Comparison of ENCODE assay signal across 13 cellular contexts in the genomic region with DNA sequence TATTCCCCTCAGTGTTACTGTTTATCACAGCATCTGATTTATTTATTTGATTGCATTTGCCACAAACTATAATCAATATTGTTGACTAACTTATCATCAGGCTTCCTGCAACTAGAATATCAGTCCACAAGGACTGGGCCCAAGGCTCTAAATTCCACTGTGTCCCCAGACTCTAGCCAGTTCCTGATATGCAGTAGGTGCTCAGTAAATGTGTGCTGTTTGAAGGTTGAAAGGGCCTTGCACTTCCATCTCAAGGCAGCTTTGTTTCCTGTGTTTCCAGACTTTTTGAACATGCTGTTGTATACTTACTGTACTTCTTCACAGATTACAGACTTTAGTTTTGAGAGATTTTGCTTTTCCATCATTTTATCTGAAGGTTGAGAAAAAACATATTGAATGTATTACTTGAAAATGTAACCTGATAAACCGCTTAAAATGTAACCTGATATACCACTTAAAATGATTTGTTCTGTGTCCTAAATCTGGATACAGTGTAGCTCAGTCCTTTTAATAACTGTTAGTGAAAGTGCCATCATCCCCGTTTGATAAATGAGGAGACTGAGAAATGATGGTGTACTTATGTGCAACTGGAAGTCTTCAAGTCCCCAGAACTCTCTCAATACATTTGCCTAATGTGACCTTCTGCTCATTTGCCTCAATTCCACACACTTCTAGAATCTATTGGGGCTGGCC.
"Had no signal": no experiment of that assay in that cellular context is flagged by ENCODE, and none has a peak within 500 bp of the region (broad histone marks: within the 10 kb centered on the region; RNA-seq: fewer than 3 reads in every experiment).

No MANE protein-coding gene starts in this region.

- H3K4me3 ChIP-seq: colonic mucosa, left lung, stomach, thoracic aorta had no signal

- DNase-seq: activated CD4-positive, alpha-beta memory T cell treated with anti-CD3 and anti-CD28 coated beads, Interleukin-2, amount 10 ng/mL, durations not matched to agents 7 days and 5 days; colonic mucosa; foreskin melanocyte; head of caudate nucleus; islet precursor cell; left lung; mesendoderm; stimulated activated CD4-positive, alpha-beta T cell treated with anti-CD3 and anti-CD28 coated beads, Interleukin-4, amount 100 ng/mL, for 24 hours; stomach; T1000 had no signal

- H3K4me3 Mint-ChIP-seq: activated CD4-positive, alpha-beta memory T cell treated with anti-CD3 and anti-CD28 coated beads, Interleukin-2, amount 10 ng/mL, durations not matched to agents 7 days and 5 days; neural crest cell had no signal

- H3K27me3 ChIP-seq: colonic mucosa, left lung, stomach had no signal

- H3K27ac Mint-ChIP-seq: activated CD4-positive, alpha-beta memory T cell treated with anti-CD3 and anti-CD28 coated beads, Interleukin-2, amount 10 ng/mL, durations not matched to agents 7 days and 5 days had no signal

- ATAC-seq: left lung had no signal

- H3K4me1 ChIP-seq: colonic mucosa, left lung, stomach had no signal

- H3K27me3 Mint-ChIP-seq: activated CD4-positive, alpha-beta memory T cell treated with anti-CD3 and anti-CD28 coated beads, Interleukin-2, amount 10 ng/mL, durations not matched to agents 7 days and 5 days had no signal

- H3K4me1 Mint-ChIP-seq: activated CD4-positive, alpha-beta memory T cell treated with anti-CD3 and anti-CD28 coated beads, Interleukin-2, amount 10 ng/mL, durations not matched to agents 7 days and 5 days; neural crest cell had no signal

- H3K27ac ChIP-seq: colonic mucosa, left lung, stomach, thoracic aorta had no signal

- H3K9me3 ChIP-seq: colonic mucosa, left lung, stomach, thoracic aorta had no signal

- FAIRE-seq: astrocyte had no signal

- H3K9me3 Mint-ChIP-seq: activated CD4-positive, alpha-beta memory T cell treated with anti-CD3 and anti-CD28 coated beads, Interleukin-2, amount 10 ng/mL, durations not matched to agents 7 days and 5 days; neural crest cell had no signal
